ENCODE assay signal across 19 cellular contexts in the genomic region with DNA sequence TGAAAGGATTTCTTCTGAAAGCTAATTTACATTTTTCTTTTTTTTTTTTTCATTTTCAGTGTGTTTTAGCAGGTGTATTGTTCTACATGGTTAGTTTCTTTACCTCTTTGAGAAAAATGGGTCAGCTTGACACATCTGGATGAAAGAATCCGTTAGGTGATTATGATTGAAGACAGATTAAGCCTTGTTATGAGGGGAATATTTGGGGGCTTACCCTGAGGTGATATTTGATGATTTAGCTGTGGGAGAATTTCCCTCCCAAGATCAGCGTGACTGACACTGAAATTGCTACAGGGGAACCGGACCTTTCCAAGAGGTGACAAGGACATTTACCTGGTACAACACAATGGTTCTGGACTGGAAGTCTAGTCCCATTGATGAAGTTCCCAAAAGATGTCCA.
A peak's percentile ranks its signal among the peaks of the same experiment; 100 is the strongest.
DNase-seq lines count a peak whose midpoint lies in the region; ATAC-seq, FAIRE-seq and TF ChIP-seq lines count a peak whose summit lies in the region.
"Had no signal": no experiment of that assay in that cellular context is flagged by ENCODE, and none has a peak within 500 bp of the region (broad histone marks: within the 10 kb centered on the region; RNA-seq: fewer than 3 reads in every experiment).

No MANE protein-coding gene starts in this region.

- ATAC-seq in GM19023 (IDR thresholded peaks at IDR 0.05; ENCODE audit: unreplicated experiment), result peak; percentile 51
- ATAC-seq in GM21737 (IDR thresholded peaks at IDR 0.05; ENCODE audit: unreplicated experiment), result peak; percentile 73
- ATAC-seq in HG03442 (IDR thresholded peaks at IDR 0.05; ENCODE audit: unreplicated experiment), result peak; percentile 63
- ATAC-seq: activated CD8-positive, alpha-beta T cell treated with anti-CD3 and anti-CD28 coated beads for 36 hours; CD8-positive, alpha-beta T cell; effector memory CD8-positive, alpha-beta T cell had no signal

- TF ChIP-seq POLR2A in GM12891 (IDR thresholded peaks at IDR 0.05; ENCODE audit: low read depth, low read length), result no peak

- DNase-seq in GM12891 (ENCODE audit: insufficient read length, low spot score), result no peak
- no peak for DNase-seq in NOMO-1 treated with DMSO at 0.1 percent for 48 hours (lab: John Stamatoyannopoulos, UW; ENCODE audit: unreplicated experiment)
- no peak for DNase-seq in HPDE6-E6E7 (ENCODE audit: extremely low spot score)
- no peak for DNase-seq in posterior vena cava (ENCODE audit: low spot score)
- no peak for DNase-seq in NCI-H2107 (lab: John Stamatoyannopoulos, UW)
- DNase-seq: ACHN; activated CD8-positive, alpha-beta T cell treated with anti-CD3 and anti-CD28 coated beads for 36 hours; amygdala; CD8-positive, alpha-beta T cell; central memory CD4-positive, alpha-beta T cell; DMS79 treated with DMSO at 0.1 percent for 48 hours; effector memory CD8-positive, alpha-beta T cell; H7; kidney glomerular epithelial cell; NCI-H2171 treated with DMSO at 0.1 percent for 48 hours; NCI-H82 had no signal

- FAIRE-seq in GM12891 (lab: Jason Lieb, UNC), result peak; percentile 79

- intact Hi-C loops in posterior vena cava (cut with DNase I), result no loop called here

TF ChIP-seq in GM12891, 5 proteins besides CTCF, POLR2A, EP300 and RAD21:
- no peak for TF ChIP-seq POLR2AphosphoS5 (IDR thresholded peaks at IDR 0.05; ENCODE audit: low read depth, low read length)
- TF ChIP-seq TAF1 (IDR thresholded peaks at IDR 0.05; ENCODE audit: low read depth, low read length), result no peak
- no peak for TF ChIP-seq PAX5 (IDR thresholded peaks at IDR 0.05; ENCODE audit: insufficient read depth, low read length, severe bottlenecking)
- no peak for TF ChIP-seq POU2F2 (IDR thresholded peaks at IDR 0.05; ENCODE audit: low read depth, low read length)
- peak; percentile 61 for TF ChIP-seq SPI1 (IDR thresholded peaks at IDR 0.05; ENCODE audit: low read depth, low read length)
TF ChIP-seq in GM12891: peak in this region for 1.
